In the genomic region with DNA sequence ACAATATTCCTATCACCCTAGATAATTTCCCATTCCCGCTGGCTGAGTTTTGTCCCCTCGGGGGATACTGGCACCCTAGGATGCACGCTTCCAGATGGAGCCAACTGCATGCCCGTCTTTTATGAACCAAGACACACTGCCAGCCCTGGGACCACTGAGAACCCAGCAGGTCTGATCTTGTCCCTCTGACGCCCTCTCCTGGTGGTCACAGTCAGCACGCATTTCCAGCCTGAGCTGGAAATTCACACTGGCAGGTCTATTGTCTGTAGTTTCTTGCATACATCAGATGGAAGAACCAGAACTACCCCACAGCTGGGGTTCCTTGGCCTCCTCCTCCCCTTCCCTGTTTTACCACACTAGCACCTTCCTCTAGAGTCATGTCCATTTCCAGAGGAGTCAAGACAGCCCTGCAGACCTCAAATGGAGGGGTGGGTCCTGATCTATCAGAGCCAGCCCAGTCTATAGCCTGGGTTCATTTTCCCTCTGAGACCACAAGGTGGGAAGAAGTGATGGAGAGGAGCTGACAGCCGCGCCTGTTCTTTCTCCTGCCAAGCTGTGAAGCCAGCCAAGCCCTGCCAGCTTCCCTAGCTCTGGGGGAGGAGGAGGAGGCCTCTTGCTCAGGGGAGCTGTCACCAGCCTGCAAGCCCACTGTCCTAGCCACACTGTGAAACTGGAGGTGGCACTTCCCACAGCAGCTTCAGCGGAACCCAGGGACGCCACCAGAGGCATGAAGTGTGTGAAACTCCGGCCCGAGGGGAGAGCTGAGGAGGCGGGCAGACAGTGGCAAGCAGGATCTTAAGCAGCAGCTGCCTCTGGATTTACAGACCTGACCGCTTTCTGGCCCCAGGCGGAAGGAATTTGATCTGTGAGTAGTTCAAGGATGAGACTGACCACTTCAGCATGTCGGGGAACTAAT, we compare ENCODE assay signal across 9 cellular contexts. TPM values are rescaled to one million over a fixed set of nuclear protein-coding genes. Genes with fewer than 3 reads are reported as not detected.
A peak's percentile ranks its signal among the peaks of the same experiment; 100 is the strongest.
DNase-seq lines count a peak whose midpoint lies in the region; ATAC-seq, FAIRE-seq and TF ChIP-seq lines count a peak whose summit lies in the region.
"Had no signal": no experiment of that assay in that cellular context is flagged by ENCODE, and none has a peak within 500 bp of the region (broad histone marks: within the 10 kb centered on the region; RNA-seq: fewer than 3 reads in every experiment).

No MANE protein-coding gene starts in this region.

- POLR2A ChIA-PET in Caco-2 (lab: Charles Lee) = interaction anchor here (1.0 to 2.2 kb wide), 3 partner anchors 10 to 124 kb away, joined by 3 to 6 read pairs (median 3); no protein-coding TSS in a partner anchor
- POLR2A ChIA-PET in RWPE1 (lab: Yijun Ruan, JAX; ENCODE audit: low non-redundant PET) = no interaction called here

- H3K9me3 ChIP-seq in Caco-2 = no peaks in the 10 kb centered on the region
- no peaks in the 10 kb centered on the region for H3K9me3 ChIP-seq in gastroesophageal sphincter
- no peaks in the 10 kb centered on the region for H3K9me3 ChIP-seq in pancreas
- H3K9me3 ChIP-seq in tibial artery = no peaks in the 10 kb centered on the region

- H3K27ac Mint-ChIP-seq in Caco-2 (ENCODE audit: unreplicated experiment) = no peak overlapping the region
- H3K27ac Mint-ChIP-seq: T-helper 1 cell treated with Interleukin-12 subunit alpha and Interleukin-12 subunit beta and Interleukin-4 antibody, amounts not matched to agents 30 μg/mL and 1 μg/mL, for 36 hours had no signal

- H3K27me3 ChIP-seq in Caco-2 (replicated peaks; ENCODE audit: control insufficient read depth, insufficient read depth, low read length) = no peaks in the 10 kb centered on the region
- H3K27me3 ChIP-seq in gastroesophageal sphincter = no peaks in the 10 kb centered on the region
- no peaks in the 10 kb centered on the region for H3K27me3 ChIP-seq in pancreas
- no peaks in the 10 kb centered on the region for H3K27me3 ChIP-seq in tibial artery

- ATAC-seq in gastroesophageal sphincter (peak; percentile 44), pancreas (peak; percentile 38 to 83 (median 70)), GM19023 (IDR thresholded peaks at IDR 0.05; ENCODE audit: unreplicated experiment) (no peak)

- H3K36me3 Mint-ChIP-seq in Caco-2 (ENCODE audit: insufficient read depth, unreplicated experiment) = peaks cover 24% of the 10 kb centered on the region

- no peaks in the 10 kb centered on the region for H3K9me3 Mint-ChIP-seq in Caco-2 (ENCODE audit: unreplicated experiment)
- H3K9me3 Mint-ChIP-seq: T-helper 1 cell treated with Interleukin-12 subunit alpha and Interleukin-12 subunit beta and Interleukin-4 antibody, amounts not matched to agents 30 μg/mL and 1 μg/mL, for 36 hours had no signal

- peaks cover 14% of the 10 kb centered on the region for H3K4me1 ChIP-seq in Caco-2
- H3K4me1 ChIP-seq in gastroesophageal sphincter = peaks cover 6 to 59% (median 35%) of the 10 kb centered on the region in 3 donors
- no peaks in the 10 kb centered on the region for H3K4me1 ChIP-seq in pancreas
- peaks cover 0 to 28% (median 12%) of the 10 kb centered on the region in 4 donors for H3K4me1 ChIP-seq in tibial artery

- no peak for FAIRE-seq in pancreas (lab: Jason Lieb, UNC)

- H3K36me3 ChIP-seq in Caco-2 (ENCODE audit: control insufficient read depth, insufficient read depth, low read length) = no peaks in the 10 kb centered on the region; the same call in 1 of the 2 replicates
- peaks cover 0 to 79% of the 10 kb centered on the region in 2 donors for H3K36me3 ChIP-seq in gastroesophageal sphincter
- no peaks in the 10 kb centered on the region for H3K36me3 ChIP-seq in pancreas
- H3K36me3 ChIP-seq in tibial artery = peaks cover 45 to 76% (median 64%) of the 10 kb centered on the region in 3 donors

- BruUV-seq in Caco-2 (replicated peaks; lab: Mats Ljungman, UMichigan) = no TSS peak

- no peak for TF ChIP-seq POLR2A in gastroesophageal sphincter (IDR thresholded peaks at IDR 0.05)

- TF ChIP-seq EP300 in gastroesophageal sphincter (IDR thresholded peaks at IDR 0.05) = no peak

- H3K4me1 Mint-ChIP-seq in Caco-2 (ENCODE audit: low read depth, unreplicated experiment) = no peaks in the 10 kb centered on the region

- H3K4me3 ChIP-seq in Caco-2 (ENCODE audit: low read depth, low read length) (no peak overlapping the region), gastroesophageal sphincter (no peak overlapping the region), pancreas (no peak overlapping the region), tibial artery (no peak overlapping the region)

- CTCF ChIA-PET in Caco-2 (lab: Charles Lee) (interaction anchor here (0.6 to 2.1 kb wide), 21 partner anchors 10 to 368 kb away, joined by 3 to 20 read pairs (median 4); a partner anchor contains a TSS), RWPE1 (lab: Yijun Ruan, JAX) (interaction anchor here (0.5 to 1.7 kb wide), 18 partner anchors 8 to 1533 kb away, joined by 3 to 18 read pairs (median 4); a partner anchor contains a TSS)

- H3K27ac ChIP-seq in RWPE1 (peak overlapping the region; percentile 28), gastroesophageal sphincter (peak overlapping the region; percentile 5 to 93 (median 86)), pancreas (no peak overlapping the region), tibial artery (peak overlapping the region in 1 of 2 donors; percentile 49)

- no peak overlapping the region for H3K4me3 Mint-ChIP-seq in Caco-2 (ENCODE audit: unreplicated experiment)
- H3K4me3 Mint-ChIP-seq: T-helper 1 cell treated with Interleukin-12 subunit alpha and Interleukin-12 subunit beta and Interleukin-4 antibody, amounts not matched to agents 30 μg/mL and 1 μg/mL, for 36 hours had no signal

- intact Hi-C loops in Caco-2 (cut with micrococcal nuclease; ENCODE audit: unreplicated experiment) = loop anchor here (2.0 kb wide), 1 partner anchor 57 kb away; no protein-coding TSS in a partner anchor
- intact Hi-C loops in pancreas (cut with DNase I) = no loop called here
- intact Hi-C loops in tibial artery (cut with DNase I; ENCODE audit: low total_unique reads) = no loop called here

- DNase-seq in Caco-2 = peak; percentile 80
- DNase-seq in Kasumi-1 (lab: John Stamatoyannopoulos, UW) = peak; percentile 81 to 87
- DNase-seq in RWPE1 (ENCODE audit: low spot score) = peak; percentile 51
- DNase-seq in activated effector memory CD4-positive, alpha-beta T cell treated with Interleukin-2 at 50 U/mL for 16 hours = peak; percentile 62
- DNase-seq in pancreas = peak; percentile 30 to 74 (median 62)
- peak in 1 of 2 donors; percentile 72 for DNase-seq in tibial artery

- 60 to 68% methylated on average over 1 to 6 of the region's 16 CpGs for WGBS in gastroesophageal sphincter (ENCODE audit: low coverage in 1 of 2), 2 donors
- WGBS in pancreas, 2 donors = 63 to 70% methylated on average over 16 of the region's 16 CpGs

- TF ChIP-seq CTCF in Caco-2 (IDR thresholded peaks at IDR 0.05; ENCODE audit: insufficient read depth in 1 of 2, low read depth in 1 of 2, low read length in 1 of 2, severe bottlenecking in 1 of 2, unreplicated experiment in 1 of 2) = peak; percentile 87 to 91
- peak; percentile 79 for TF ChIP-seq CTCF in RWPE1 (conservative IDR thresholded peaks at IDR 0.05; ENCODE audit: low read depth)
- peak in 3 of 4 experiments; percentile 68 to 81 (median 74) for TF ChIP-seq CTCF in gastroesophageal sphincter (IDR thresholded peaks at IDR 0.05)
- TF ChIP-seq CTCF in pancreas (IDR thresholded peaks at IDR 0.05) = peak in 3 of 4 donors; percentile 35 to 58 (median 48)
- TF ChIP-seq CTCF in tibial artery (IDR thresholded peaks at IDR 0.05) = peak; percentile 56 to 61

- H3K27me3 Mint-ChIP-seq in Caco-2 (ENCODE audit: insufficient read depth, unreplicated experiment) = no peaks in the 10 kb centered on the region

RNA-seq across cellular contexts. Expression of a gene that starts 29.3 kb away (rescaled TPM):
- total RNA-seq in Caco-2 (2022) (66.8 and 70.2 TPM in 2 replicates), gastroesophageal sphincter (100 to 1,000 TPM; 333 to 451 (median 412) TPM), pancreas (100 to 1,000 TPM in 1 of 6 donors, 10 to 100 TPM in 5; 32.0 to 102 (median 43.7) TPM)
- 100 to 1,000 TPM in 1 of 2 donors, 10 to 100 TPM in 1; 38.9 to 137 TPM for polyA plus RNA-seq in pancreas

RNA-seq across cellular contexts. Expression of a gene that starts 37.9 kb away (rescaled TPM):
- total RNA-seq in Caco-2 (2022) = 1.6 and 1.7 TPM in 2 replicates
- total RNA-seq in gastroesophageal sphincter = 1 to 10 TPM in 3 of 4 donors, under 1 TPM in 1; 0.47 to 9.6 (median 3.7) TPM
- 1 to 10 TPM in 3 of 6 donors, under 1 TPM in 3; 0.35 to 4.9 (median 1.3) TPM for total RNA-seq in pancreas
- 1 to 10 TPM in 1 of 2 donors, under 1 TPM in 1; 0.34 to 1.5 TPM for polyA plus RNA-seq in pancreas

RNA-seq across cellular contexts. Expression of a gene that starts 44.9 kb away (rescaled TPM):
- total RNA-seq in Caco-2 (2022) (37.4 and 48.2 TPM in 2 replicates), gastroesophageal sphincter (10 to 100 TPM; 39.0 to 53.8 (median 47.2) TPM), pancreas (10 to 100 TPM; 12.4 to 18.2 (median 15.1) TPM)
- polyA plus RNA-seq in pancreas = 10 to 100 TPM; 30.3 to 54.0 TPM

RNA-seq across cellular contexts. Expression of a gene that starts 45.2 kb away (rescaled TPM):
- 37.7 and 38.8 TPM in 2 replicates for total RNA-seq in Caco-2 (2022)
- total RNA-seq in gastroesophageal sphincter = 10 to 100 TPM; 19.2 to 52.6 (median 25.1) TPM
- 10 to 100 TPM; 14.4 to 23.4 (median 19.9) TPM for total RNA-seq in pancreas
- polyA plus RNA-seq in pancreas = 10 to 100 TPM; 23.2 to 34.1 TPM

RNA-seq across cellular contexts. Expression of a gene that starts 55.7 kb away (rescaled TPM):
- total RNA-seq in Caco-2 (2022) (349 and 356 TPM in 2 replicates), gastroesophageal sphincter (100 to 1,000 TPM; 106 to 194 (median 148) TPM), pancreas (10 to 100 TPM; 41.6 to 87.0 (median 62.1) TPM)
- polyA plus RNA-seq in pancreas = 100 to 1,000 TPM in 1 of 2 donors, 10 to 100 TPM in 1; 74.5 to 144 TPM

Comparison
In these comparisons a context has a peak if more than half of its experiments do, and no peak if none do; other contexts are left out.
1. H3K27ac ChIP-seq: peak in RWPE1 (single experiment) and gastroesophageal sphincter (4 of 4); none in pancreas (0 of 4).
2. Peak in every context shown above with its lines, with median percentiles within 50 percentile points of each other: CTCF ChIP-seq.